Comparison of ENCODE assay signal across 11 cellular contexts in the genomic region with DNA sequence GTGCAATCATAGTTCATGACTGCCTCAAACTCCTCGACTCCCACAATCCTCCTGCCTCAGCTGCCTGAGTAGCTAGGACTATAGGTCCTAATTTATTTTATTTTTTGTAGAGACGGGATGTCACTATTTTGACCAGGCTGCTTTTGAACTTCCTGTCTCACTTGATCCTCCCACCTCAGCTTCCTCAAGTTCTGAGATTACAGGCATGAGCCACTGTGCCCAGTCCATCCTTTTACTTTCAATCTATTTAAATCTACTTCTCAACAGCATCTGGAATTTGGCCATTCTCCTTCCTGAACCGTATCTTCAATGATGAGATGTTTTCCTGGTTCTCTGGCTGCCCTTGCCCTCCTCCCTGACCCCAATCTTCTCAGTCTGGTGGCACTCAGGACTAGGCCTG. TPM values are rescaled to one million over a fixed set of nuclear protein-coding genes. Genes with fewer than 3 reads are reported as not detected.
DNase-seq lines count a peak whose midpoint lies in the region; ATAC-seq and TF ChIP-seq lines count a peak whose summit lies in the region.
"Had no signal": no experiment of that assay in that cellular context is flagged by ENCODE, and none has a peak within 500 bp of the region (broad histone marks: within the 10 kb centered on the region; RNA-seq: fewer than 3 reads in every experiment).

No MANE protein-coding gene starts in this region.

- H3K27me3 ChIP-seq in spleen (replicated peaks in 1 of 7): peaks cover 0 to 20% (median 4%) of the 10 kb centered on the region in 7 donors
- H3K27me3 ChIP-seq: brain microvascular endothelial cell, uterus had no signal

- no peaks in the 10 kb centered on the region for H3K27me3 Mint-ChIP-seq in activated CD4-positive, alpha-beta T cell treated with anti-CD3 and anti-CD28 coated beads for 36 hours

- POLR2A ChIA-PET in activated CD4-positive, alpha-beta T cell treated with anti-CD3 and anti-CD28 coated beads for 36 hours (lab: Charles Lee): no interaction called here

- DNase-seq in activated CD4-positive, alpha-beta T cell treated with anti-CD3 and anti-CD28 coated beads for 36 hours: no peak
- no peak for DNase-seq in activated CD4-positive, alpha-beta T cell treated with anti-CD3 and anti-CD28 coated beads, Interleukin-2, amount 50 U/mL, for 48 hours
- DNase-seq in OCI-M1 (lab: John Stamatoyannopoulos, UW) (peak; percentile 27), dermis blood vessel endothelial cell (peak; percentile 15), spleen (no peak), SIG-M5 (lab: John Stamatoyannopoulos, UW) (no peak), head of caudate nucleus (no peak)
- DNase-seq: brain microvascular endothelial cell, uterus had no signal

- peak overlapping the region; percentile 96 for H3K27ac Mint-ChIP-seq in activated CD4-positive, alpha-beta T cell treated with anti-CD3 and anti-CD28 coated beads for 36 hours

- ATAC-seq in activated CD4-positive, alpha-beta T cell treated with anti-CD3 and anti-CD28 coated beads for 36 hours: no peak
- ATAC-seq in GM18909 (IDR thresholded peaks at IDR 0.05; ENCODE audit: poor library complexity, unreplicated experiment): no peak

- peak overlapping the region in 5 of 8 donors; percentile 13 to 89 (median 73) for H3K4me3 ChIP-seq in spleen
- H3K4me3 ChIP-seq: uterus had no signal

- TF ChIP-seq POLR2A in spleen (IDR thresholded peaks at IDR 0.05): no peak

- 13 to 21% (median 15%) methylated on average over 3 of the region's 3 CpGs for WGBS in spleen, 5 donors

- TF ChIP-seq CTCF in spleen (IDR thresholded peaks at IDR 0.05 in 8 of 11, conservative IDR thresholded peaks at IDR 0.05 in 3 of 11): no peak

- H3K9me3 ChIP-seq in spleen: peaks cover 0 to 7% (median 0%) of the 10 kb centered on the region in 8 donors

- intact Hi-C loops in activated CD4-positive, alpha-beta T cell treated with anti-CD3 and anti-CD28 coated beads for 36 hours (cut with DNase I, micrococcal nuclease): loop anchor here in 1 of 2 experiments (5.0 kb wide), 1 partner anchor 39 kb away; a partner anchor contains a TSS
- intact Hi-C loops in spleen (cut with DNase I; ENCODE audit: low total_unique reads) (no loop called here), head of caudate nucleus (cut with DNase I) (loop anchor here (10.0 kb wide), 1 partner anchor 58 kb away; a partner anchor contains a TSS)

- H3K36me3 ChIP-seq in spleen: no peaks in the 10 kb centered on the region
- H3K36me3 ChIP-seq: brain microvascular endothelial cell, uterus had no signal

- peaks cover 28 to 71% (median 45%) of the 10 kb centered on the region in 6 donors for H3K4me1 ChIP-seq in spleen
- H3K4me1 ChIP-seq: uterus had no signal

- peak overlapping the region; percentile 42 to 85 (median 74) for H3K27ac ChIP-seq in spleen
- H3K27ac ChIP-seq: brain microvascular endothelial cell had no signal

- H3K9me3 Mint-ChIP-seq in activated CD4-positive, alpha-beta T cell treated with anti-CD3 and anti-CD28 coated beads for 36 hours (ENCODE audit: low read depth): no peaks in the 10 kb centered on the region

- CTCF ChIA-PET in activated CD4-positive, alpha-beta T cell treated with anti-CD3 and anti-CD28 coated beads for 36 hours (lab: Charles Lee): interaction anchor here (0.9 to 2.0 kb wide), 5 partner anchors 31 to 100 kb away, joined by 3 to 13 read pairs (median 4); a partner anchor contains a TSS

- H3K4me1 Mint-ChIP-seq in activated CD4-positive, alpha-beta T cell treated with anti-CD3 and anti-CD28 coated beads for 36 hours: peaks cover 30% of the 10 kb centered on the region

- peaks cover 11% of the 10 kb centered on the region for H3K36me3 Mint-ChIP-seq in activated CD4-positive, alpha-beta T cell treated with anti-CD3 and anti-CD28 coated beads for 36 hours (ENCODE audit: low read depth)

- H3K4me3 Mint-ChIP-seq in activated CD4-positive, alpha-beta T cell treated with anti-CD3 and anti-CD28 coated beads for 36 hours: peak overlapping the region; percentile 89

RNA-seq across cellular contexts. Expression of a gene that starts 12.2 kb away (rescaled TPM):
- under 1 TPM in 1 of 2 experiments, not detected in 1; 0.14 TPM for total RNA-seq in activated CD4-positive, alpha-beta T cell treated with anti-CD3 and anti-CD28 coated beads for 36 hours
- total RNA-seq in dermis blood vessel endothelial cell (0.05 and 0.17 TPM in 2 replicates), spleen (under 1 TPM in 1 of 7 donors, not detected in 6; 0.70 TPM)
- under 1 TPM; 0.03 to 0.07 (median 0.03) TPM for polyA plus RNA-seq in spleen
- total RNA-seq: skeletal muscle tissue, uterus had no signal

RNA-seq across cellular contexts. Expression of a gene that starts 12.3 kb away (rescaled TPM):
- 100 to 1,000 TPM; 188 to 204 TPM for total RNA-seq in activated CD4-positive, alpha-beta T cell treated with anti-CD3 and anti-CD28 coated beads for 36 hours
- 81.5 and 98.5 TPM in 2 replicates for total RNA-seq in dermis blood vessel endothelial cell
- total RNA-seq in spleen: 100 to 1,000 TPM; 105 to 250 (median 166) TPM
- 100 to 1,000 TPM; 342 to 536 (median 501) TPM for polyA plus RNA-seq in spleen

RNA-seq across cellular contexts. Expression of a gene that starts 40.0 kb away (rescaled TPM):
- total RNA-seq in activated CD4-positive, alpha-beta T cell treated with anti-CD3 and anti-CD28 coated beads for 36 hours: 10 to 100 TPM; 21.6 to 26.7 TPM
- total RNA-seq in dermis blood vessel endothelial cell: 73.1 and 76.6 TPM in 2 replicates
- 10 to 100 TPM; 43.2 to 67.9 (median 51.7) TPM for total RNA-seq in spleen
- polyA plus RNA-seq in spleen: 100 to 1,000 TPM in 1 of 3 donors, 10 to 100 TPM in 2; 49.6 to 112 (median 90.0) TPM

RNA-seq across cellular contexts. Expression of a gene that starts 43.1 kb away (rescaled TPM):
- not detected for total RNA-seq in activated CD4-positive, alpha-beta T cell treated with anti-CD3 and anti-CD28 coated beads for 36 hours
- total RNA-seq in dermis blood vessel endothelial cell: not detected in 2 replicates
- total RNA-seq in spleen: under 1 TPM in 2 of 7 donors, not detected in 5; 0.28 to 0.60 TPM
- polyA plus RNA-seq in spleen: under 1 TPM in 1 of 3 donors, not detected in 2; 0.06 TPM
- total RNA-seq: skeletal muscle tissue had no signal

RNA-seq across cellular contexts. Expression of a gene that starts 45.1 kb away (rescaled TPM):
- total RNA-seq in activated CD4-positive, alpha-beta T cell treated with anti-CD3 and anti-CD28 coated beads for 36 hours: not detected
- total RNA-seq in dermis blood vessel endothelial cell (not detected in 2 replicates), spleen (not detected)
- polyA plus RNA-seq in spleen: not detected
- total RNA-seq: skeletal muscle tissue, uterus had no signal

Comparison
In these comparisons a context has a peak if more than half of its experiments do, and no peak if none do; other contexts are left out.
1. DNase-seq: peak in OCI-M1 (single experiment) and dermis blood vessel endothelial cell (single experiment); none in activated CD4-positive, alpha-beta T cell treated with anti-CD3 and anti-CD28 coated beads for 36 hours (single experiment), activated CD4-positive, alpha-beta T cell treated with anti-CD3 and anti-CD28 coated beads, Interleukin-2, amount 50 U/mL, for 48 hours (0 of 2), spleen (single experiment), SIG-M5 (single experiment) and head of caudate nucleus (0 of 42).